ENCODE assay signal across 8 cellular contexts in the genomic region with DNA sequence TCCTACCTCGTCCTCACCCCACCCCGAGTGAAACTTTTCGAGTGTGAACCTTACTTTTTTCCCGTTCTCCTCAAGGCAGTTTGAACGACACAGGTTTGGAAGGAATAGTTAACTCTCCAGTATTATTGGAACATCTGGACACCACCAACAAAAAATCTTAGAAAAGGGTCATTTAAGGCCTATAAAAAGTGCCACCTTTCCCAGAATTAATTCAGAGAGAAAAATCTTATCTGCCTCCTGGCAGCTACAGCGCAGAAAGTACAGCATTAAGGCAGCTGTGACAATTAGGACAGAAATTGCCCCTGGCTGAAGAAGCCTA. TPM values are rescaled to one million over a fixed set of nuclear protein-coding genes. Genes with fewer than 3 reads are reported as not detected.
DNase-seq lines count a peak whose midpoint lies in the region; ATAC-seq lines count a peak whose summit lies in the region.

No MANE protein-coding gene starts in this region.

- H3K36me3 Mint-ChIP-seq in activated CD8-positive, alpha-beta memory T cell treated with anti-CD3 and anti-CD28 coated beads, Interleukin-2, amount 10 ng/mL, durations not matched to agents 7 days and 5 days, result peaks cover 25% of the 10 kb centered on the region
- peaks cover 32% of the 10 kb centered on the region for H3K36me3 Mint-ChIP-seq in activated naive CD8-positive, alpha-beta T cell treated with anti-CD3 and anti-CD28 coated beads for 36 hours

- H3K9me3 Mint-ChIP-seq in activated CD8-positive, alpha-beta memory T cell treated with anti-CD3 and anti-CD28 coated beads, Interleukin-2, amount 10 ng/mL, durations not matched to agents 7 days and 5 days (ENCODE audit: low read depth), result no peaks in the 10 kb centered on the region
- H3K9me3 Mint-ChIP-seq in activated naive CD8-positive, alpha-beta T cell treated with anti-CD3 and anti-CD28 coated beads for 36 hours, result no peaks in the 10 kb centered on the region

- H3K4me1 ChIP-seq in thymus (ENCODE audit: control insufficient read depth, insufficient read depth, low read length), result no peaks in the 10 kb centered on the region

- no peaks in the 10 kb centered on the region for H3K9me3 ChIP-seq in thymus (ENCODE audit: control insufficient read depth)

- H3K27ac Mint-ChIP-seq in activated CD8-positive, alpha-beta memory T cell treated with anti-CD3 and anti-CD28 coated beads, Interleukin-2, amount 10 ng/mL, durations not matched to agents 7 days and 5 days, result peak overlapping the region; percentile 96
- H3K27ac Mint-ChIP-seq in activated naive CD8-positive, alpha-beta T cell treated with anti-CD3 and anti-CD28 coated beads for 36 hours, result peak overlapping the region; percentile 94

- H3K27ac ChIP-seq in thymus (ENCODE audit: low read depth), result peak overlapping the region; percentile 94

- DNase-seq in activated CD8-positive, alpha-beta memory T cell treated with anti-CD3 and anti-CD28 coated beads, Interleukin-2, amount 10 ng/mL, durations not matched to agents 7 days and 5 days, result no peak
- no peak for DNase-seq in activated CD8-positive, alpha-beta memory T cell treated with anti-CD3 and anti-CD28 coated beads for 24 hours
- no peak for DNase-seq in activated naive CD8-positive, alpha-beta T cell treated with anti-CD3 and anti-CD28 coated beads for 36 hours
- DNase-seq in kidney tubule cell (ENCODE audit: low spot score) (peak; percentile 19), anterior cingulate cortex (lab: John Stamatoyannopoulos, UW) (no peak), NCI-H1930 (lab: John Stamatoyannopoulos, UW) (no peak), NCI-H526 treated with DMSO at 0.1 percent for 48 hours (lab: John Stamatoyannopoulos, UW) (no peak)

- no peaks in the 10 kb centered on the region for H3K27me3 ChIP-seq in thymus (ENCODE audit: control insufficient read depth, insufficient read depth)

- WGBS in thymus, result under 1% methylated on average over 6 of the region's 6 CpGs

- CTCF ChIA-PET in activated CD8-positive, alpha-beta memory T cell treated with anti-CD3 and anti-CD28 coated beads, Interleukin-2, amount 10 ng/mL, durations not matched to agents 7 days and 5 days (lab: Charles Lee), result interaction anchor here (0.7 to 2.0 kb wide), 5 partner anchors 16 to 120 kb away, joined by 3 to 6 read pairs (median 3); no protein-coding TSS in a partner anchor

- peaks cover 26% of the 10 kb centered on the region for H3K4me1 Mint-ChIP-seq in activated CD8-positive, alpha-beta memory T cell treated with anti-CD3 and anti-CD28 coated beads, Interleukin-2, amount 10 ng/mL, durations not matched to agents 7 days and 5 days
- peaks cover 31% of the 10 kb centered on the region for H3K4me1 Mint-ChIP-seq in activated naive CD8-positive, alpha-beta T cell treated with anti-CD3 and anti-CD28 coated beads for 36 hours

- peak overlapping the region; percentile 67 for H3K4me3 ChIP-seq in thymus (ENCODE audit: low read length)

- peak overlapping the region; percentile 95 for H3K4me3 Mint-ChIP-seq in activated CD8-positive, alpha-beta memory T cell treated with anti-CD3 and anti-CD28 coated beads, Interleukin-2, amount 10 ng/mL, durations not matched to agents 7 days and 5 days
- peak overlapping the region; percentile 93 for H3K4me3 Mint-ChIP-seq in activated naive CD8-positive, alpha-beta T cell treated with anti-CD3 and anti-CD28 coated beads for 36 hours

- no peak for ATAC-seq in activated CD8-positive, alpha-beta memory T cell treated with anti-CD3 and anti-CD28 coated beads, Interleukin-2, amount 10 ng/mL, durations not matched to agents 7 days and 5 days

- H3K36me3 ChIP-seq in thymus (ENCODE audit: control insufficient read depth, insufficient read depth), result no peaks in the 10 kb centered on the region

- no peaks in the 10 kb centered on the region for H3K27me3 Mint-ChIP-seq in activated CD8-positive, alpha-beta memory T cell treated with anti-CD3 and anti-CD28 coated beads, Interleukin-2, amount 10 ng/mL, durations not matched to agents 7 days and 5 days
- H3K27me3 Mint-ChIP-seq in activated naive CD8-positive, alpha-beta T cell treated with anti-CD3 and anti-CD28 coated beads for 36 hours, result no peaks in the 10 kb centered on the region

RNA-seq across cellular contexts. Expression of a gene that starts 1.1 kb away (rescaled TPM):
- total RNA-seq in activated CD8-positive, alpha-beta memory T cell treated with anti-CD3 and anti-CD28 coated beads, Interleukin-2, amount 10 ng/mL, durations not matched to agents 7 days and 5 days, result 100 to 1,000 TPM; 109 to 112 TPM
- total RNA-seq in activated naive CD8-positive, alpha-beta T cell treated with anti-CD3 and anti-CD28 coated beads for 36 hours, result 10 to 100 TPM; 83.3 to 85.0 TPM
- 24.7 TPM for polyA plus RNA-seq in thymus
